Comparison of ENCODE assay signal across 1 cellular context in the genomic region with DNA sequence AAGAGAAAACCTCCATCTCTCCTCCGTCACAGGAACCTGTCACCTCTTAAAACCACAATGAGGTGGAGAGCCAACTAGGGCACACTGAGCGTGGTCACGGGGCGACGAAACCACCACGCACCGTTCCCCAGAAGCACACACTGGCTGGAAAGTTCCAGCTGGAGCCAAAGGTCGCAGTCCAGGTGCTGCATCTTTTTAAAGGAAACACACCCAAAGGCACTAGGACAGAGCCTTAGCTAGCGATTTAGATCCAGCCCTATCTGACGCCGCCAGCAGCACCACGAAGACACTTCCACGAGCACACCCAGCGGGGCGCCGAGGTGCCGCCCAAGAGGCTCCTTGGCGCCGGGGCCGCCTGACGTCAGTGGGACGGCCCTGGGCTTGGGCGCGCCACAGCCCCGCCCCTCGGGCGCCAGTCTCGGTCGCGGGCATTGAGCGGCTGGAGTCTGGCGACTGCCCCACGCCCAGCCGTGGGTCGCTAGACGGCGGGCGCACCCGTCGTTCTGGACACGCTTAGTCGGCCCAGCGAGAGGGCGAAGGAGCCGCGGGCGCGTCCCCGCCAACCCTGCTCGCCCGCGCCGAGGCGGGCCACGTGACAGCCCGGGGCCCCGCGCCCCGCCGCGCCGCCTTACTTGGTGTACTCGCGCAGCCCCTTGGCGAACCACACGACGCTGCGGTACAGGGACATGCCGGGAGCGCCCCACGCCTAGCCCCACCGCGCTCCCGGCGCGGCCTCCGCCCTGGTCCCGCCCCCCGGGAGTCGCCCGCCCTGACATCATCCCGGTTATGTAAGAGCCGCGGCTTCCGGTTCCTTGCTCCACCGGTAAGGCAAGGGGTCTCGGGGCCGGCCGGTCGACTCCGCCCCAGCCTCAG.
TF ChIP-seq lines count a peak whose summit lies in the region.

A gene with protein sequence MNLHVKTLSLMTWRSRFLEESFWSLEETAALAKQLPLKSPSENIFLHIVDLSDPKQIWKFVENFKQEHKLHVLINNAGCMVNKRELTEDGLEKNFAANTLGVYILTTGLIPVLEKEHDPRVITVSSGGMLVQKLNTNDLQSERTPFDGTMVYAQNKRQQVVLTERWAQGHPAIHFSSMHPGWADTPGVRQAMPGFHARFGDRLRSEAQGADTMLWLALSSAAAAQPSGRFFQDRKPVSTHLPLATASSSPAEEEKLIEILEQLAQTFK (minus strand): TSS at position 742 of the 873 bp plus-strand sequence. CDS start 4,504 bp downstream, outside the sequence.

TF ChIP-seq in A549, 52 proteins besides CTCF, POLR2A, EP300 and RAD21 (continued from another document):
- TF ChIP-seq, protein P1, sequence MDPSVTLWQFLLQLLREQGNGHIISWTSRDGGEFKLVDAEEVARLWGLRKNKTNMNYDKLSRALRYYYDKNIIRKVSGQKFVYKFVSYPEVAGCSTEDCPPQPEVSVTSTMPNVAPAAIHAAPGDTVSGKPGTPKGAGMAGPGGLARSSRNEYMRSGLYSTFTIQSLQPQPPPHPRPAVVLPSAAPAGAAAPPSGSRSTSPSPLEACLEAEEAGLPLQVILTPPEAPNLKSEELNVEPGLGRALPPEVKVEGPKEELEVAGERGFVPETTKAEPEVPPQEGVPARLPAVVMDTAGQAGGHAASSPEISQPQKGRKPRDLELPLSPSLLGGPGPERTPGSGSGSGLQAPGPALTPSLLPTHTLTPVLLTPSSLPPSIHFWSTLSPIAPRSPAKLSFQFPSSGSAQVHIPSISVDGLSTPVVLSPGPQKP (IDR thresholded peaks at IDR 0.05; ENCODE audit: low read depth, low read length): no peak
- TF ChIP-seq NR3C1 (IDR thresholded peaks at IDR 0.05) (no peak), FOSB (CRISPR knock-in tag; IDR thresholded peaks at IDR 0.05) (no peak), SMC3 (IDR thresholded peaks at IDR 0.05) (no peak), HDAC2 (IDR thresholded peaks at IDR 0.05) (no peak), TP53 (CRISPR knock-in tag; IDR thresholded peaks at IDR 0.05) (peak; percentile 33; the same call in 1 of the 2 replicates), PHF8 (IDR thresholded peaks at IDR 0.05; ENCODE audit: borderline replicate concordance, low read depth) (peak; percentile 63; the same call in 1 of the 2 replicates)
- TF ChIP-seq, protein P2, sequence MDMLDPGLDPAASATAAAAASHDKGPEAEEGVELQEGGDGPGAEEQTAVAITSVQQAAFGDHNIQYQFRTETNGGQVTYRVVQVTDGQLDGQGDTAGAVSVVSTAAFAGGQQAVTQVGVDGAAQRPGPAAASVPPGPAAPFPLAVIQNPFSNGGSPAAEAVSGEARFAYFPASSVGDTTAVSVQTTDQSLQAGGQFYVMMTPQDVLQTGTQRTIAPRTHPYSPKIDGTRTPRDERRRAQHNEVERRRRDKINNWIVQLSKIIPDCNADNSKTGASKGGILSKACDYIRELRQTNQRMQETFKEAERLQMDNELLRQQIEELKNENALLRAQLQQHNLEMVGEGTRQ (IDR thresholded peaks at IDR 0.05): no peak
